In genomic region chr1:42738678-42739226, GRCh38 we compare ENCODE assay signal across 2 cellular contexts.
TF ChIP-seq lines count a peak whose summit lies in the region.

No MANE protein-coding gene starts in this region.

TF ChIP-seq in HepG2, 621 proteins besides CTCF, POLR2A, EP300 and RAD21:
- no peak for TF ChIP-seq ZNF263 (CRISPR knock-in tag; IDR thresholded peaks at IDR 0.05)
- TF ChIP-seq SNAI1 (CRISPR knock-in tag; IDR thresholded peaks at IDR 0.05; ENCODE audit: borderline replicate concordance) = 0 out of 2 replicates have a peak, but pooled peaks have one; percentile 13
- no peak for TF ChIP-seq MBNL3 (CRISPR knock-in tag; conservative IDR thresholded peaks at IDR 0.05)
- TF ChIP-seq MXD1 (CRISPR knock-in tag; IDR thresholded peaks at IDR 0.05) = no peak
- peak; percentile 30; the same call in 1 of the 2 replicates for TF ChIP-seq HIC2 (CRISPR knock-in tag; IDR thresholded peaks at IDR 0.05; ENCODE audit: low read depth)
- TF ChIP-seq PHF8 (CRISPR knock-in tag; IDR thresholded peaks at IDR 0.05) = no peak
- no peak for TF ChIP-seq HBP1 (CRISPR knock-in tag; IDR thresholded peaks at IDR 0.05; ENCODE audit: low read depth)

TF ChIP-seq in WTC11, 78 proteins besides CTCF, POLR2A, EP300 and RAD21:
- no peak for TF ChIP-seq FOXK1 (CRISPR knock-in tag; IDR thresholded peaks at IDR 0.05)
